Comparison of ENCODE assay signal across 10 cellular contexts in the genomic region with DNA sequence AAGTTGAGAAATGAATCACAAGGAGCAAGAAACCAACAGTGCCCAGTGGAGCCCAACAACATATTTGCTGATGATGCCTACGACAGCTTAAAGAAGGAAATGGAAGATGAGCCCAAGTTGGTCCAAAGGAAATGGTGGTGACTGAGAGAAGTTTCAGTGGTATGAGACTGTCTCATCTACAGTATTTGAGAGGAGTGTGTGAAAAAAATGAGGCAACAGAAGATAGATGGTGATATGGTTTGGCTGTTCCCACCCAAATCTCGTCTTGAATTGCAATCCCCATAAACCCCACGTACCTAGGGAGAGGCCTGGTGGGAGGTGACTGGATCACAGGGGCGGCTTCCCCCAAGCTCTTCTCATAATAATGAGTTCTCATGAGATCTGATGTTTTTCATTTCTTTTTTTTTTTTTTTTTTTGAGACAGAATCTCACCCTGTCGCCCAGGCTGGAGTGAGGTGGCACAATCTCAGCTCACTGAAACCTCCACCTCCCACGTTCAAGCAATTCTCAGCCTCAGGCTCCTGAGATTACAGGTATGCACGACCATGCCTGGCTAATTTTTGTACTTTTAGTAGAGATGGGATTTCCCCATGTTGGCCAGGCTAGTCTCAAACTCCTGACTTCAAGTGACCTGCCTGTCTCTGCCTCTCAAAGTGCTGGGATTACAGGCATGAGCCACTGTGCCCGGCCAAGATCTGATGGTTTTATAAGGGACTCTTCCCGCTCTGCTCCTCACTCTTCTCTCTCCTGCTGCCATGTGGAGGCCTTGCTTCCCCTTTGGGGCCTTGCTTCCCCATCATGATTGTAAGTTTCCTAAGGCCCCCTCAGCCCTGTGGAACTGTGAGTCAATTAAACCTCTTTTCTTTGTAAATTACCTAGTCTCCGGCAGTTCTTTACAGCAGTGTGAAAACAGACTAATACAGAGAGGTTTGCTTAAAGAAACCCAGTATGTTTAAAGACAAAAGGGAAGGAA. TPM values are rescaled to one million over a fixed set of nuclear protein-coding genes. Genes with fewer than 3 reads are reported as not detected.
DNase-seq lines count a peak whose midpoint lies in the region; ATAC-seq and TF ChIP-seq lines count a peak whose summit lies in the region.
"Had no signal": no experiment of that assay in that cellular context is flagged by ENCODE, and none has a peak within 500 bp of the region (broad histone marks: within the 10 kb centered on the region; RNA-seq: fewer than 3 reads in every experiment).

No MANE protein-coding gene starts in this region.

- H3K4me1 ChIP-seq in suprapubic skin, result no peaks in the 10 kb centered on the region

- intact Hi-C loops in natural killer cell (cut with micrococcal nuclease), result no loop called here

- 79% methylated on average over 10 of the region's 10 CpGs for WGBS in suprapubic skin

- peak; percentile 61 to 82 for ATAC-seq in natural killer cell treated with Interleukin-12 subunit alpha and Interleukin-12 subunit beta and Interleukin-15 and Interleukin-18, amount 100 ng/mL, for 72 hours
- ATAC-seq in natural killer cell (no peak), HG03103 (IDR thresholded peaks at IDR 0.05; ENCODE audit: low read depth, unreplicated experiment) (peak; percentile 57)
- peak; percentile 97 for ATAC-seq in stimulated activated naive CD8-positive, alpha-beta T cell treated with anti-CD3 and anti-CD28 coated beads, Interleukin-15, amount 100 ng/mL, for 72 hours

- no peak for TF ChIP-seq EP300 in suprapubic skin (IDR thresholded peaks at IDR 0.05)

- H3K27ac ChIP-seq in suprapubic skin, result no peak overlapping the region
- H3K27ac ChIP-seq: KMS-11 had no signal

- TF ChIP-seq CTCF in natural killer cell (IDR thresholded peaks at IDR 0.05), result no peak
- TF ChIP-seq CTCF in suprapubic skin (IDR thresholded peaks at IDR 0.05), result no peak

- H3K36me3 ChIP-seq in suprapubic skin, result peaks cover 4% of the 10 kb centered on the region

- H3K27me3 ChIP-seq in suprapubic skin, result no peaks in the 10 kb centered on the region
- H3K27me3 ChIP-seq: BE2C had no signal

- peaks cover 7 to 20% of the 10 kb centered on the region in 2 donors for H3K4me1 Mint-ChIP-seq in natural killer cell treated with Interleukin-12 subunit alpha and Interleukin-12 subunit beta and Interleukin-15 and Interleukin-18, amount 100 ng/mL, for 72 hours (ENCODE audit: low read depth in 2 of 2)
- H3K4me1 Mint-ChIP-seq in natural killer cell, result peaks cover 0 to 5% of the 10 kb centered on the region in 2 donors
- H3K4me1 Mint-ChIP-seq in stimulated activated naive CD8-positive, alpha-beta T cell treated with anti-CD3 and anti-CD28 coated beads, Interleukin-15, amount 100 ng/mL, for 72 hours, result peaks cover 40% of the 10 kb centered on the region

- no peaks in the 10 kb centered on the region for H3K36me3 Mint-ChIP-seq in natural killer cell treated with Interleukin-12 subunit alpha and Interleukin-12 subunit beta and Interleukin-15 and Interleukin-18, amount 100 ng/mL, for 72 hours
- no peaks in the 10 kb centered on the region for H3K36me3 Mint-ChIP-seq in natural killer cell

- peak overlapping the region; percentile 63 for H3K4me3 Mint-ChIP-seq in natural killer cell treated with Interleukin-12 subunit alpha and Interleukin-12 subunit beta and Interleukin-15 and Interleukin-18, amount 100 ng/mL, for 72 hours
- no peak overlapping the region for H3K4me3 Mint-ChIP-seq in natural killer cell
- H3K4me3 Mint-ChIP-seq in stimulated activated naive CD8-positive, alpha-beta T cell treated with anti-CD3 and anti-CD28 coated beads, Interleukin-15, amount 100 ng/mL, for 72 hours, result peak overlapping the region; percentile 29 to 36

- no peak for DNase-seq in natural killer cell treated with Interleukin-12 subunit alpha and Interleukin-12 subunit beta and Interleukin-15 and Interleukin-18, amount 100 ng/mL, for 72 hours (ENCODE audit: low spot score)
- DNase-seq in natural killer cell (no peak), NCI-H526 (lab: John Stamatoyannopoulos, UW) (no peak), suprapubic skin (ENCODE audit: low spot score in 2 of 2) (no peak), HUDEP-2 (lab: John Stamatoyannopoulos, UW; ENCODE audit: unreplicated experiment in 76 of 76) (no peak)
- peak; percentile 12 for DNase-seq in activated T-helper 9 cell treated with anti-CD3 and anti-CD28 coated beads, Interleukin-2, amount 50 U/mL, for 16 hours (ENCODE audit: low read depth)
- peak; percentile 57 to 79 for DNase-seq in stimulated activated naive CD8-positive, alpha-beta T cell treated with anti-CD3 and anti-CD28 coated beads, Interleukin-15, amount 100 ng/mL, for 72 hours

- TF ChIP-seq POLR2A in suprapubic skin (IDR thresholded peaks at IDR 0.05), result no peak

- H3K27me3 Mint-ChIP-seq in natural killer cell treated with Interleukin-12 subunit alpha and Interleukin-12 subunit beta and Interleukin-15 and Interleukin-18, amount 100 ng/mL, for 72 hours, result no peaks in the 10 kb centered on the region
- H3K27me3 Mint-ChIP-seq in natural killer cell (ENCODE audit: low read depth in 2 of 2), result no peaks in the 10 kb centered on the region
- no peaks in the 10 kb centered on the region for H3K27me3 Mint-ChIP-seq in stimulated activated naive CD8-positive, alpha-beta T cell treated with anti-CD3 and anti-CD28 coated beads, Interleukin-15, amount 100 ng/mL, for 72 hours

- no peaks in the 10 kb centered on the region for H3K9me3 Mint-ChIP-seq in natural killer cell treated with Interleukin-12 subunit alpha and Interleukin-12 subunit beta and Interleukin-15 and Interleukin-18, amount 100 ng/mL, for 72 hours
- H3K9me3 Mint-ChIP-seq in natural killer cell, result no peaks in the 10 kb centered on the region
- H3K9me3 Mint-ChIP-seq in stimulated activated naive CD8-positive, alpha-beta T cell treated with anti-CD3 and anti-CD28 coated beads, Interleukin-15, amount 100 ng/mL, for 72 hours, result peaks cover 8% of the 10 kb centered on the region in 2 donors

- H3K9me3 ChIP-seq in suprapubic skin, result no peaks in the 10 kb centered on the region
- H3K9me3 ChIP-seq: BE2C had no signal

- H3K27ac Mint-ChIP-seq in natural killer cell treated with Interleukin-12 subunit alpha and Interleukin-12 subunit beta and Interleukin-15 and Interleukin-18, amount 100 ng/mL, for 72 hours, result peak overlapping the region; percentile 37 to 38
- H3K27ac Mint-ChIP-seq in natural killer cell, result no peak overlapping the region
- peak overlapping the region in 1 of 2 donors; percentile 97 for H3K27ac Mint-ChIP-seq in stimulated activated naive CD8-positive, alpha-beta T cell treated with anti-CD3 and anti-CD28 coated beads, Interleukin-15, amount 100 ng/mL, for 72 hours

- no peak overlapping the region for H3K4me3 ChIP-seq in suprapubic skin

RNA-seq across cellular contexts. Expression of a gene that starts 30.2 kb away (rescaled TPM):
- total RNA-seq in natural killer cell treated with Interleukin-12 subunit alpha and Interleukin-12 subunit beta and Interleukin-15 and Interleukin-18, amount 100 ng/mL, for 72 hours, result not detected
- not detected for total RNA-seq in natural killer cell
- total RNA-seq in suprapubic skin, result not detected

RNA-seq across cellular contexts. Expression of a gene that starts 36.2 kb away (rescaled TPM):
- total RNA-seq in natural killer cell treated with Interleukin-12 subunit alpha and Interleukin-12 subunit beta and Interleukin-15 and Interleukin-18, amount 100 ng/mL, for 72 hours, result 100 to 1,000 TPM; 199 to 218 TPM
- total RNA-seq in natural killer cell, result 100 to 1,000 TPM; 705 to 879 (median 783) TPM
- total RNA-seq in suprapubic skin, result 10 to 100 TPM; 29.0 to 49.6 (median 36.9) TPM

RNA-seq across cellular contexts. Expression of a gene that starts 59.4 kb away (rescaled TPM):
- 1 to 10 TPM; 4.7 to 4.9 TPM for total RNA-seq in natural killer cell treated with Interleukin-12 subunit alpha and Interleukin-12 subunit beta and Interleukin-15 and Interleukin-18, amount 100 ng/mL, for 72 hours
- total RNA-seq in natural killer cell (1 to 10 TPM; 1.7 to 3.3 (median 2.6) TPM), suprapubic skin (10 to 100 TPM in 3 of 4 donors, 1 to 10 TPM in 1; 7.0 to 14.6 (median 12.8) TPM)

Comparison
In these comparisons a context has a peak if more than half of its experiments do, and no peak if none do; other contexts are left out.
1. ATAC-seq: peak in natural killer cell treated with Interleukin-12 subunit alpha and Interleukin-12 subunit beta and Interleukin-15 and Interleukin-18, amount 100 ng/mL, for 72 hours (2 of 2), HG03103 (single experiment) and stimulated activated naive CD8-positive, alpha-beta T cell treated with anti-CD3 and anti-CD28 coated beads, Interleukin-15, amount 100 ng/mL, for 72 hours (single experiment); none in natural killer cell (0 of 3).
2. H3K27ac Mint-ChIP-seq: peak in natural killer cell treated with Interleukin-12 subunit alpha and Interleukin-12 subunit beta and Interleukin-15 and Interleukin-18, amount 100 ng/mL, for 72 hours (2 of 2); none in natural killer cell (0 of 2).
3. DNase-seq: peak in activated T-helper 9 cell treated with anti-CD3 and anti-CD28 coated beads, Interleukin-2, amount 50 U/mL, for 16 hours (single experiment) and stimulated activated naive CD8-positive, alpha-beta T cell treated with anti-CD3 and anti-CD28 coated beads, Interleukin-15, amount 100 ng/mL, for 72 hours (2 of 2); none in natural killer cell treated with Interleukin-12 subunit alpha and Interleukin-12 subunit beta and Interleukin-15 and Interleukin-18, amount 100 ng/mL, for 72 hours (single experiment), natural killer cell (single experiment), NCI-H526 (0 of 2), suprapubic skin (0 of 2) and HUDEP-2 (0 of 76).